ENCODE assay signal across 24 cellular contexts in the genomic region with DNA sequence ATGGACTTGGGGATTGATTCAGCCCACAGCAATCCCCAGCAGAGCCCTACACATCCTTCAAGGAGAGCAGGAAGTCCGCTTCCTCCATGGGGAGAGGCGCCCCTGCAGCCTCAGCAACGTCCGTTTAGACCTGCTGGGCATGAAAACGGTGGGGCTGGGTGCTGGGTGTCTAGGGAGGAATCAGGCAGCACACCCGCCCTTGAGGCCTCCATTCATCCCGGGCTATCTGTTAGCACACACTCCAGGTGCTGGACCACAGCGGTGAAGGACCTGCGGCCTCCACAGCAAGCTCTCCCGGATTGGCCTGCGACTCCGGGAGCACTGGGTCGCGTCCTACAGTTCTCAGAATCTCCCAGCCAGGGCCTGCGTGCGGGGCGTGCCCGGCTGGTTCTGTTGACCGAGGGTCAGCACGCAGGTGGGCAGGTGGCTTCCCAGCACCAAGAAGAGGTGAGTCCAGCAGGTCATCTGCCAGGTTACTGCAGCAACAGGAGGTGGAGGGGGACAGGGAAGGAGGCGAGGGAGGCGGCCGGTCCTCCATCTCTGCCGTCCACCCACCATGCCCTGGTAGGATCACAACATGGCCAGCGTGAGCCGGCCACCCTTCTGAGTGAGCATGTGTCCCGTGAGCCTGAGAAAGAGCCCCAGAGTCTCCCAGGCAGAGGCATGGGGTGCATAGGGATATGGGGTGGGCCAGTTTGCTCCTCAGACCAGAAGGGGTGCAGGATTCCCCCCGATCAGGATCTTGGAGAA.
"Had no signal": no experiment of that assay in that cellular context is flagged by ENCODE, and none has a peak within 500 bp of the region (broad histone marks: within the 10 kb centered on the region; RNA-seq: fewer than 3 reads in every experiment).

No MANE protein-coding gene starts in this region.

- H3K27me3 ChIP-seq: brain microvascular endothelial cell, foreskin keratinocyte, ovary, vagina had no signal

- FAIRE-seq: astrocyte, TTC549 had no signal

- DNase-seq: activated CD4-positive, alpha-beta memory T cell treated with anti-CD3 and anti-CD28 coated beads, Interleukin-2, amount 10 ng/mL, durations not matched to agents 7 days and 5 days; activated CD4-positive, alpha-beta T cell treated with anti-CD3 and anti-CD28 coated beads for 48 hours; activated CD8-positive, alpha-beta memory T cell treated with anti-CD3 and anti-CD28 coated beads, Interleukin-2, amount 50 U/mL, for 48 hours; activated gamma-delta T cell; activated naive CD4-positive, alpha-beta T cell treated with anti-CD3 and anti-CD28 coated beads, Interleukin-2, amount 10 ng/mL, durations not matched to agents 7 days and 5 days; activated naive CD8-positive, alpha-beta T cell treated with anti-CD3 and anti-CD28 coated beads, Interleukin-2, amount 10 ng/mL, durations not matched to agents 7 days and 5 days; activated T-cell treated with anti-CD3 and anti-CD28 coated beads, Interleukin-2, amount 50 U/mL, for 24 hours; brain microvascular endothelial cell; caudate nucleus; endodermal cell; foreskin keratinocyte; heart right ventricle; ovary; retina; stimulated activated naive CD8-positive, alpha-beta T cell treated with anti-CD3 and anti-CD28 coated beads, Interleukin-15, Interleukin-2, amounts not matched to agents 100 U/mL and 50 U/mL, for 24 hours; SW 1271; T-helper 9 cell had no signal

- H3K9me3 ChIP-seq: heart right ventricle, neutrophil, ovary, prostate gland, thoracic aorta, vagina had no signal

- H3K27ac ChIP-seq: brain microvascular endothelial cell, heart right ventricle, neutrophil, ovary, prostate gland, thoracic aorta, vagina, VCaP had no signal

- H3K36me3 ChIP-seq: brain microvascular endothelial cell, heart right ventricle, neutrophil, ovary, prostate gland, thoracic aorta, vagina had no signal

- H3K4me3 ChIP-seq: heart right ventricle, ovary, prostate gland, thoracic aorta, vagina had no signal
